8 cellular contexts compared by ENCODE assay signal in genomic region chr2:196336715-196337617, GRCh38.
DNase-seq lines count a peak whose midpoint lies in the region; ATAC-seq and TF ChIP-seq lines count a peak whose summit lies in the region.

No MANE protein-coding gene starts in this region.

- H3K4me3 ChIP-seq in HFF-Myc (replicated peaks; ENCODE audit: low read depth, low read length) (no peak overlapping the region), breast epithelium (no peak overlapping the region)

- intact Hi-C loops in breast epithelium (cut with DNase I; ENCODE audit: low total_unique reads) = no loop called here

- no peaks in the 10 kb centered on the region for H3K27me3 ChIP-seq in breast epithelium

- TF ChIP-seq POLR2A in breast epithelium (IDR thresholded peaks at IDR 0.05) = no peak

- no peaks in the 10 kb centered on the region for H3K9me3 ChIP-seq in breast epithelium

- no peaks in the 10 kb centered on the region for H3K36me3 ChIP-seq in breast epithelium

- DNase-seq in DMS114 treated with DMSO at 0.1 percent for 48 hours (lab: John Stamatoyannopoulos, UW; ENCODE audit: unreplicated experiment) = peak; percentile 8
- no peak for DNase-seq in HFF-Myc (ENCODE audit: extremely low read depth, low read depth)
- DNase-seq in RKO (ENCODE audit: low spot score) = peak; percentile 35
- no peak for DNase-seq in breast epithelium (ENCODE audit: low spot score in 2 of 2)
- peak; percentile 57 to 70 for DNase-seq in lung microvascular endothelial cell (ENCODE audit: low read depth in 2 of 2)

- no peaks in the 10 kb centered on the region for H3K4me1 ChIP-seq in breast epithelium

- no peak overlapping the region for H3K27ac ChIP-seq in breast epithelium

- TF ChIP-seq CTCF in HFF-Myc (IDR thresholded peaks at IDR 0.05; ENCODE audit: low read depth, low read length, missing control alignments) (peak; percentile 44), breast epithelium (IDR thresholded peaks at IDR 0.05) (peak in 2 of 3 donors; percentile 17 to 38)

- ATAC-seq in GM18861 (IDR thresholded peaks at IDR 0.05; ENCODE audit: unreplicated experiment) (no peak), GM21381 (IDR thresholded peaks at IDR 0.05; ENCODE audit: unreplicated experiment) (no peak), GM21529 (IDR thresholded peaks at IDR 0.05; ENCODE audit: unreplicated experiment) (no peak)

Comparison
In these comparisons a context has a peak if more than half of its experiments do, and no peak if none do; other contexts are left out.
1. DNase-seq: peak in DMS114 treated with DMSO at 0.1 percent for 48 hours (single experiment), RKO (single experiment) and lung microvascular endothelial cell (2 of 2); none in HFF-Myc (single experiment) and breast epithelium (0 of 2).